Comparison of ENCODE assay signal across 18 cellular contexts in the genomic region with DNA sequence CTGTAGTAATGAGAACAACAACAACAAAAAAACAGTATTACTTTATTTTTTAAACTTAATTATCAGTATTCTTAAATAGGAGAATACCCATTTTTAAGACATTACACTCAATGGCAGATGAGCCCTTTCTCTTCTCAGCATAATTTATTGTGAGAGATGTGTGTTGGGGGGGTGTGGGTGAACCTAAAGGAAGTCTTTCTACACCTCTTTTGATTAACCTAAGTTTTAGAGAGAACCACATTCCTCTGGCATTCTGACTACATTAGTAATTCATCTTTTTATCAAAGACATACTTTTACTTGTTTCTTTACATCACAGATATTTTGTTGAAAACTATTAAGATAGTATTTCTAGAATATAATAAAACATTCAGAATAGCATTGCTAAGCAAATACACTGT.
DNase-seq lines count a peak whose midpoint lies in the region; ATAC-seq, FAIRE-seq and TF ChIP-seq lines count a peak whose summit lies in the region.
"Had no signal": no experiment of that assay in that cellular context is flagged by ENCODE, and none has a peak within 500 bp of the region (broad histone marks: within the 10 kb centered on the region; RNA-seq: fewer than 3 reads in every experiment).

No MANE protein-coding gene starts in this region.

- no peak for FAIRE-seq in astrocyte (lab: Jason Lieb, UNC)
- FAIRE-seq: GM12891, GM18507 had no signal

- no peaks in the 10 kb centered on the region for H4K20me1 ChIP-seq in astrocyte (ENCODE audit: insufficient read depth, low read length)

- H3K36me3 ChIP-seq in astrocyte (ENCODE audit: insufficient read depth, low read length), result no peaks in the 10 kb centered on the region

- no peak overlapping the region for H3K4me2 ChIP-seq in astrocyte (ENCODE audit: low read length)
- H3K4me2 ChIP-seq: GM23338 had no signal

- peak; percentile 55 for DNase-seq in NCI-H226
- peak; percentile 3 for DNase-seq in astrocyte (ENCODE audit: low read depth)
- DNase-seq in iris pigment epithelial cell (ENCODE audit: low read depth), result peak; percentile 20
- no peak for DNase-seq in HUDEP-2 (lab: John Stamatoyannopoulos, UW; ENCODE audit: unreplicated experiment in 76 of 76)
- no peak for DNase-seq in NCI-H1092 treated with DMSO at 0.1 percent for 48 hours (lab: John Stamatoyannopoulos, UW)
- DNase-seq: C1 segment of cervical spinal cord; Calu3; CD4-positive, alpha-beta memory T cell; COR-L47; DMS53; DMS79 treated with DMSO at 0.1 percent for 48 hours; GF-D8; H9 had no signal

- no peak overlapping the region for H2AFZ ChIP-seq in astrocyte (ENCODE audit: low read depth, low read length)
- H2AFZ ChIP-seq: GM23338 had no signal

- H3K4me3 ChIP-seq in astrocyte (ENCODE audit: insufficient read depth, low read depth, low read length), result no peak overlapping the region
- H3K4me3 ChIP-seq: GM23338 had no signal

- no peak for TF ChIP-seq CTCF in astrocyte (IDR thresholded peaks at IDR 0.05; ENCODE audit: insufficient read depth, low read depth, low read length)

- no peaks in the 10 kb centered on the region for H3K27me3 Mint-ChIP-seq in astrocyte (ENCODE audit: low read depth, unreplicated experiment)
- H3K27me3 Mint-ChIP-seq: CD4-positive, alpha-beta memory T cell had no signal

- no peaks in the 10 kb centered on the region for H3K4me1 ChIP-seq in astrocyte (ENCODE audit: insufficient read depth, low read length)

- no peak overlapping the region for H3K9ac ChIP-seq in astrocyte (ENCODE audit: low read length)

- no peaks in the 10 kb centered on the region for H3K4me1 Mint-ChIP-seq in astrocyte (ENCODE audit: low read depth, unreplicated experiment)
- H3K4me1 Mint-ChIP-seq: CD4-positive, alpha-beta memory T cell had no signal

- ATAC-seq in HG02571 (IDR thresholded peaks at IDR 0.05; ENCODE audit: unreplicated experiment), result no peak
- ATAC-seq: GM23338, HCT116 had no signal

- no peaks in the 10 kb centered on the region for H3K36me3 Mint-ChIP-seq in astrocyte (ENCODE audit: low read depth, unreplicated experiment)
- H3K36me3 Mint-ChIP-seq: CD4-positive, alpha-beta memory T cell had no signal

- H3K79me2 ChIP-seq in astrocyte (ENCODE audit: insufficient read depth, low read length), result no peaks in the 10 kb centered on the region

- H3K9me3 Mint-ChIP-seq in astrocyte (ENCODE audit: unreplicated experiment), result no peaks in the 10 kb centered on the region
- H3K9me3 Mint-ChIP-seq: GM23338, H9 had no signal

- no peak overlapping the region for H3K27ac Mint-ChIP-seq in astrocyte (ENCODE audit: unreplicated experiment)
- H3K27ac Mint-ChIP-seq: CD4-positive, alpha-beta memory T cell; GM23338; H9 had no signal

- H3K4me3 Mint-ChIP-seq in astrocyte (ENCODE audit: unreplicated experiment), result no peak overlapping the region
- H3K4me3 Mint-ChIP-seq: CD4-positive, alpha-beta memory T cell; GM23338; H9 had no signal

- no peak overlapping the region for H3K27ac ChIP-seq in astrocyte (ENCODE audit: low read depth, low read length)

- H3K9me3 ChIP-seq in astrocyte (ENCODE audit: insufficient read depth, low read depth, low read length), result no peaks in the 10 kb centered on the region

- H3K27me3 ChIP-seq in astrocyte (ENCODE audit: insufficient read depth, low read length), result no peaks in the 10 kb centered on the region

Comparison
In these comparisons a context has a peak if more than half of its experiments do, and no peak if none do; other contexts are left out.
1. DNase-seq: peak in NCI-H226 (single experiment), astrocyte (single experiment) and iris pigment epithelial cell (single experiment); none in HUDEP-2 (0 of 76) and NCI-H1092 treated with DMSO at 0.1 percent for 48 hours (single experiment).